Comparison of ENCODE assay signal across 1 cellular context in genomic region chr17:53462393-53462811, GRCh38.
TF ChIP-seq lines count a peak whose summit lies in the region.

No MANE protein-coding gene starts in this region.

TF ChIP-seq in SK-N-SH treated with all-trans-retinoic acid at 6 μM for 48 hours, 23 proteins besides CTCF, POLR2A, EP300 and RAD21 (continued from another document):
- no peak for TF ChIP-seq ZFP30 (CRISPR knock-in tag; IDR thresholded peaks at IDR 0.05)
- peak; percentile 76; the same call in 1 of the 2 replicates for TF ChIP-seq ZNF8 (CRISPR knock-in tag; IDR thresholded peaks at IDR 0.05)
- peak; percentile 83 for TF ChIP-seq ZC3H10 (CRISPR knock-in tag; IDR thresholded peaks at IDR 0.05)
- TF ChIP-seq TOX (CRISPR knock-in tag; IDR thresholded peaks at IDR 0.05; ENCODE audit: borderline replicate concordance), result no peak
- TF ChIP-seq ARNTL (CRISPR knock-in tag; IDR thresholded peaks at IDR 0.05; ENCODE audit: borderline replicate concordance, low read depth), result no peak
- TF ChIP-seq CREB5 (CRISPR knock-in tag; IDR thresholded peaks at IDR 0.05; ENCODE audit: low read depth), result peak; percentile 99
- TF ChIP-seq TCF4 (CRISPR knock-in tag; IDR thresholded peaks at IDR 0.05; ENCODE audit: borderline replicate concordance), result peak; percentile 75
- peak; percentile 97 for TF ChIP-seq GLIS3 (CRISPR knock-in tag; IDR thresholded peaks at IDR 0.05)
- peak; percentile 95 for TF ChIP-seq ESRRG (CRISPR knock-in tag; IDR thresholded peaks at IDR 0.05)
- peak; percentile 99 for TF ChIP-seq SNAI2 (CRISPR knock-in tag; IDR thresholded peaks at IDR 0.05)
TF ChIP-seq in SK-N-SH treated with all-trans-retinoic acid at 6 μM for 48 hours: peak in this region for 15.
